24 cellular contexts compared by ENCODE assay signal in genomic region chr2:200649724-200650123, GRCh38.
A peak's percentile ranks its signal among the peaks of the same experiment; 100 is the strongest.
DNase-seq lines count a peak whose midpoint lies in the region; ATAC-seq, FAIRE-seq and TF ChIP-seq lines count a peak whose summit lies in the region.
"Had no signal": no experiment of that assay in that cellular context is flagged by ENCODE, and none has a peak within 500 bp of the region (broad histone marks: within the 10 kb centered on the region; RNA-seq: fewer than 3 reads in every experiment).

No MANE protein-coding gene starts in this region.

- H4K20me1 ChIP-seq in HepG2 (ENCODE audit: insufficient read depth, low read length): no peaks in the 10 kb centered on the region

- peak overlapping the region; percentile 64; the same call in 1 of the 2 replicates for H3K27ac ChIP-seq in HUES6 (ENCODE audit: low read depth, low read length)
- peak overlapping the region in 3 of 5 donors; percentile 26 to 74 (median 35) for H3K27ac ChIP-seq in adrenal gland
- peak overlapping the region; percentile 67 for H3K27ac ChIP-seq in HepG2 (ENCODE audit: extremely low read length, insufficient read depth, low read length)
- H3K27ac ChIP-seq in neuronal stem cell (replicated peaks; ENCODE audit: low read length): no peak overlapping the region

- no peak overlapping the region for H3K4ac ChIP-seq in neuronal stem cell (ENCODE audit: low read length)

- POLR2A ChIA-PET in HepG2 (lab: Yijun Ruan, JAX): interaction anchor here (1.3 to 3.6 kb wide), 10 partner anchors 16 to 240 kb away, joined by 4 to 58 read pairs (median 10); partner anchors contain the start of genes AOX1 and CLK1

- no peak for ATAC-seq in HepG2

- no peak for FAIRE-seq in HepG2 (lab: Jason Lieb, UNC)
- FAIRE-seq: D721Med, GM12892, GM18507, HTR-8/SVneo had no signal

- H3K9me3 ChIP-seq in HUES6 (ENCODE audit: control insufficient read depth, insufficient read depth, low read depth, low read length) (no peaks in the 10 kb centered on the region; the same call in 1 of the 2 replicates), adrenal gland (replicated peaks in 1 of 3) (no peaks in the 10 kb centered on the region), HepG2 (ENCODE audit: low read length) (no peaks in the 10 kb centered on the region), neuronal stem cell (replicated peaks in 1 of 2; ENCODE audit: control insufficient read depth in 2 of 2, insufficient read depth in 1 of 2, low read depth in 1 of 2, low read length in 2 of 2) (peaks cover 0 to 3% of the 10 kb centered on the region in 2 donors)

- WGBS in adrenal gland, 4 donors: 35 to 64% (median 46%) methylated on average over 3 of the region's 3 CpGs
- 98% methylated on average over 3 of the region's 3 CpGs for WGBS in HepG2 (ENCODE audit: low lambda C conversion rate)
- no CpG with 5 or more reads among the region's 3 CpGs for whole genome bisulfite sequencing in neuronal stem cell (ENCODE audit: extremely low coverage in 2 of 2, insufficient read length in 2 of 2, insufficient replicate concordance in 1 of 2), 2 donors

- no peak for TF ChIP-seq RAD21 in HepG2 (CRISPR knock-in tag; IDR thresholded peaks at IDR 0.05)

- H3K4me3 ChIP-seq in HUES6 (ENCODE audit: low read depth, low read length): no peak overlapping the region
- no peak overlapping the region for H3K4me3 ChIP-seq in adrenal gland
- H3K4me3 ChIP-seq in HepG2 (replicated peaks in 1 of 3; ENCODE audit: insufficient read depth in 1 of 3, low read depth in 2 of 3, low read length in 3 of 3): no peak overlapping the region
- H3K4me3 ChIP-seq in neuronal stem cell (ENCODE audit: low read length in 2 of 2): no peak overlapping the region

- no peaks in the 10 kb centered on the region for H3K79me1 ChIP-seq in neuronal stem cell (ENCODE audit: low read depth, low read length)

- no peak overlapping the region for H3K23ac ChIP-seq in neuronal stem cell (ENCODE audit: low read depth, low read length, poor library complexity)

- H4K91ac ChIP-seq in neuronal stem cell (ENCODE audit: low read depth, low read length, poor library complexity): no peak overlapping the region

- intact Hi-C loops in adrenal gland (cut with DNase I) (no loop called here), HepG2 (cut with micrococcal nuclease; ENCODE audit: unreplicated experiment) (no loop called here)

- H2BK5ac ChIP-seq in neuronal stem cell (ENCODE audit: low read length): no peak overlapping the region

- in situ Hi-C loops in HepG2 (cut with HindIII; ENCODE audit: extremely low pct_ligation_motif_present, low pct_unique_long_range_greater_than_20kb): no loop called here

- CTCF ChIA-PET in HepG2 (lab: Yijun Ruan, JAX; ENCODE audit: low intra/inter-chr PET ratio, low total read pairs): no interaction called here

- H3K36me3 ChIP-seq in HUES6 (ENCODE audit: control insufficient read depth, insufficient read depth, low read length) (no peaks in the 10 kb centered on the region), adrenal gland (replicated peaks in 1 of 2) (peaks cover 0 to 56% of the 10 kb centered on the region in 2 donors), HepG2 (replicated peaks in 1 of 2; ENCODE audit: control insufficient read depth in 1 of 2, insufficient read depth in 2 of 2, low read length in 2 of 2) (no peaks in the 10 kb centered on the region), neuronal stem cell (replicated peaks in 1 of 2; ENCODE audit: control insufficient read depth in 2 of 2, insufficient read depth in 2 of 2, low read length in 2 of 2) (no peaks in the 10 kb centered on the region)

- TF ChIP-seq CTCF in adrenal gland (IDR thresholded peaks at IDR 0.05) (no peak), HepG2 (CRISPR knock-in tag; IDR thresholded peaks at IDR 0.05) (no peak)

- H3K9ac ChIP-seq in HUES6 (ENCODE audit: low read length): no peak overlapping the region
- H3K9ac ChIP-seq in HepG2 (ENCODE audit: insufficient read depth, low read depth, low read length): no peak overlapping the region
- no peak overlapping the region for H3K9ac ChIP-seq in neuronal stem cell (ENCODE audit: low read depth, low read length, poor library complexity)

- TF ChIP-seq EP300 in HepG2 (IDR thresholded peaks at IDR 0.05; ENCODE audit: low read depth in 2 of 2, low read length in 2 of 2) (no peak), HepG2 (CRISPR knock-in tag; IDR thresholded peaks at IDR 0.05; ENCODE audit: borderline replicate concordance) (no peak)

- no peak overlapping the region for H3K18ac ChIP-seq in neuronal stem cell (ENCODE audit: low read length)

- H2AFZ ChIP-seq in HepG2 (ENCODE audit: low read length) (peak overlapping the region; percentile 18), neuronal stem cell (ENCODE audit: low read length) (peak overlapping the region; percentile 72)

- DNase-seq in adrenal gland (peak in 4 of 7 donors; percentile 29 to 53 (median 48)), HepG2 (ENCODE audit: low spot score) (no peak), neuronal stem cell (ENCODE audit: low spot score) (no peak), mesenteric fat pad (ENCODE audit: low spot score) (no peak), HPDE6-E6E7 (ENCODE audit: extremely low spot score) (no peak), NCI-H128 (lab: John Stamatoyannopoulos, UW; ENCODE audit: unreplicated experiment) (no peak)
- DNase-seq: C1 segment of cervical spinal cord; CD8-positive, alpha-beta memory T cell; DMS79; H7; KG1; MV-4-11; NCI-H1417; NCI-H187; NCI-H2107; NCI-H510A; NCI-H774; RPMI8226; SIG-M5 had no signal

- no peak overlapping the region for H3K14ac ChIP-seq in neuronal stem cell (ENCODE audit: low read length)

- H3K4me2 ChIP-seq in HepG2 (ENCODE audit: low read depth, low read length) (no peak overlapping the region), neuronal stem cell (ENCODE audit: insufficient read depth, low read length, poor library complexity, severe bottlenecking) (no peak overlapping the region)

- H3K4me1 ChIP-seq in HUES6 (ENCODE audit: control insufficient read depth, insufficient read depth, low read length) (peaks cover 19% of the 10 kb centered on the region; the same call in 1 of the 2 replicates), adrenal gland (replicated peaks in 1 of 2) (peaks cover 22% of the 10 kb centered on the region in 2 donors), HepG2 (ENCODE audit: insufficient read depth, low read length) (peaks cover 30% of the 10 kb centered on the region), neuronal stem cell (ENCODE audit: control insufficient read depth in 2 of 2, insufficient read depth in 1 of 2, low read depth in 1 of 2, low read length in 2 of 2) (peaks cover 0 to 6% of the 10 kb centered on the region in 2 donors)

- H2BK120ac ChIP-seq in neuronal stem cell (ENCODE audit: low read depth, low read length): no peak overlapping the region

- H2AK5ac ChIP-seq in neuronal stem cell (ENCODE audit: low read depth, low read length): no peak overlapping the region

- H4K8ac ChIP-seq in neuronal stem cell (ENCODE audit: low read depth, low read length): no peak overlapping the region

- no peak overlapping the region for H2BK15ac ChIP-seq in neuronal stem cell (ENCODE audit: low read length)

- H2BK12ac ChIP-seq in neuronal stem cell (ENCODE audit: low read length): no peak overlapping the region

- H3K79me2 ChIP-seq in HepG2 (ENCODE audit: insufficient read depth, low read length): no peaks in the 10 kb centered on the region

- BruUV-seq in HepG2 (replicated peaks; lab: Mats Ljungman, UMichigan): no TSS peak

- TF ChIP-seq POLR2A in adrenal gland (IDR thresholded peaks at IDR 0.05): no peak
- TF ChIP-seq POLR2A in HepG2 (IDR thresholded peaks at IDR 0.05; ENCODE audit: insufficient read depth in 1 of 2, low read depth in 2 of 2, low read length in 2 of 2): no peak

- H3K27me3 ChIP-seq in HUES6 (ENCODE audit: control insufficient read depth, insufficient read depth, low read length): no peaks in the 10 kb centered on the region
- H3K27me3 ChIP-seq in adrenal gland: no peaks in the 10 kb centered on the region
- H3K27me3 ChIP-seq in HepG2 (ENCODE audit: control insufficient read depth in 1 of 2, insufficient read depth in 2 of 2, low read length in 2 of 2): no peaks in the 10 kb centered on the region
- H3K27me3 ChIP-seq in neuronal stem cell (ENCODE audit: control insufficient read depth in 3 of 3, insufficient read depth in 3 of 3, low read depth in 1 of 3, low read length in 3 of 3): no peaks in the 10 kb centered on the region

TF ChIP-seq in HepG2, 621 proteins besides CTCF, POLR2A, EP300 and RAD21:
- TF ChIP-seq, protein P1, sequence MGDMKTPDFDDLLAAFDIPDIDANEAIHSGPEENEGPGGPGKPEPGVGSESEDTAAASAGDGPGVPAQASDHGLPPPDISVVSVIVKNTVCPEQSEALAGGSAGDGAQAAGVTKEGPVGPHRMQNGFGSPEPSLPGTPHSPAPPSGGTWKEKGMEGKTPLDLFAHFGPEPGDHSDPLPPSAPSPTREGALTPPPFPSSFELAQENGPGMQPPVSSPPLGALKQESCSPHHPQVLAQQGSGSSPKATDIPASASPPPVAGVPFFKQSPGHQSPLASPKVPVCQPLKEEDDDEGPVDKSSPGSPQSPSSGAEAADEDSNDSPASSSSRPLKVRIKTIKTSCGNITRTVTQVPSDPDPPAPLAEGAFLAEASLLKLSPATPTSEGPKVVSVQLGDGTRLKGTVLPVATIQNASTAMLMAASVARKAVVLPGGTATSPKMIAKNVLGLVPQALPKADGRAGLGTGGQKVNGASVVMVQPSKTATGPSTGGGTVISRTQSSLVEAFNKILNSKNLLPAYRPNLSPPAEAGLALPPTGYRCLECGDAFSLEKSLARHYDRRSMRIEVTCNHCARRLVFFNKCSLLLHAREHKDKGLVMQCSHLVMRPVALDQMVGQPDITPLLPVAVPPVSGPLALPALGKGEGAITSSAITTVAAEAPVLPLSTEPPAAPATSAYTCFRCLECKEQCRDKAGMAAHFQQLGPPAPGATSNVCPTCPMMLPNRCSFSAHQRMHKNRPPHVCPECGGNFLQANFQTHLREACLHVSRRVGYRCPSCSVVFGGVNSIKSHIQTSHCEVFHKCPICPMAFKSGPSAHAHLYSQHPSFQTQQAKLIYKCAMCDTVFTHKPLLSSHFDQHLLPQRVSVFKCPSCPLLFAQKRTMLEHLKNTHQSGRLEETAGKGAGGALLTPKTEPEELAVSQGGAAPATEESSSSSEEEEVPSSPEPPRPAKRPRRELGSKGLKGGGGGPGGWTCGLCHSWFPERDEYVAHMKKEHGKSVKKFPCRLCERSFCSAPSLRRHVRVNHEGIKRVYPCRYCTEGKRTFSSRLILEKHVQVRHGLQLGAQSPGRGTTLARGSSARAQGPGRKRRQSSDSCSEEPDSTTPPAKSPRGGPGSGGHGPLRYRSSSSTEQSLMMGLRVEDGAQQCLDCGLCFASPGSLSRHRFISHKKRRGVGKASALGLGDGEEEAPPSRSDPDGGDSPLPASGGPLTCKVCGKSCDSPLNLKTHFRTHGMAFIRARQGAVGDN (CRISPR knock-in tag; IDR thresholded peaks at IDR 0.05): no peak
- TF ChIP-seq KDM3A (CRISPR knock-in tag; IDR thresholded peaks at IDR 0.05; ENCODE audit: low read depth): no peak
- no peak for TF ChIP-seq ZNF772 (CRISPR knock-in tag; IDR thresholded peaks at IDR 0.05)

Comparison
In these comparisons a context has a peak if more than half of its experiments do, and no peak if none do; other contexts are left out.
1. DNase-seq: peak in adrenal gland (4 of 7); none in HepG2 (single experiment), neuronal stem cell (single experiment), mesenteric fat pad (single experiment), HPDE6-E6E7 (single experiment) and NCI-H128 (single experiment).